Comparison of ENCODE assay signal across 16 cellular contexts in genomic region chr1:231600461-231600976, GRCh38. TPM values are rescaled to one million over a fixed set of nuclear protein-coding genes. Genes with fewer than 3 reads are reported as not detected.
DNase-seq lines count a peak whose midpoint lies in the region; ATAC-seq, FAIRE-seq and TF ChIP-seq lines count a peak whose summit lies in the region.
"Had no signal": no experiment of that assay in that cellular context is flagged by ENCODE, and none has a peak within 500 bp of the region (broad histone marks: within the 10 kb centered on the region; RNA-seq: fewer than 3 reads in every experiment).

No MANE protein-coding gene starts in this region.

- no peaks in the 10 kb centered on the region for H3K27me3 Mint-ChIP-seq in activated T-cell treated with anti-CD3 and anti-CD28 coated beads, Interleukin-2, amount 50 U/mL, for 4 hours (ENCODE audit: low read depth)

- DNase-seq in D721Med (ENCODE audit: insufficient read length, low spot score) (no peak), RPMI7951 (ENCODE audit: low read depth) (peak; percentile 72), fibroblast of the conjunctiva (ENCODE audit: low read depth) (peak; percentile 33), psoas muscle (no peak), superior temporal gyrus (ENCODE audit: extremely low spot score) (no peak), OCI-M2 (lab: John Stamatoyannopoulos, UW; ENCODE audit: unreplicated experiment) (no peak)
- no peak for DNase-seq in activated T-cell treated with anti-CD3 and anti-CD28 coated beads, Interleukin-2, amount 50 U/mL, for 4 hours
- DNase-seq: activated CD4-positive, alpha-beta T cell treated with anti-CD3 and anti-CD28 coated beads for 48 hours; activated T-cell treated with anti-CD3 and anti-CD28 coated beads, Interleukin-2, amount 50 U/mL, for 1 hour; C1 segment of cervical spinal cord; cerebellar nuclear complex; MV-4-11; NCI-H2107; SHP77 treated with DMSO at 0.1 percent for 48 hours had no signal

- no peaks in the 10 kb centered on the region for H3K36me3 ChIP-seq in psoas muscle (ENCODE audit: insufficient read depth in 1 of 2, low read depth in 1 of 2)

- intact Hi-C loops in psoas muscle (cut with DNase I), result loop anchor here in 1 of 2 donors (5.0 kb wide), 1 partner anchor 178 kb away; the partner anchor contains the start of gene EGLN1

- no peaks in the 10 kb centered on the region for H3K9me3 ChIP-seq in psoas muscle

- peak; percentile 25 for FAIRE-seq in D721Med (lab: Jason Lieb, UNC)
- FAIRE-seq: GM12891 had no signal

- H3K4me3 ChIP-seq in psoas muscle, result no peak overlapping the region

- ATAC-seq in psoas muscle (no peak), HG02885 (IDR thresholded peaks at IDR 0.05; ENCODE audit: poor library complexity, unreplicated experiment) (no peak)
- no peak for ATAC-seq in activated T-cell treated with anti-CD3 and anti-CD28 coated beads, Interleukin-2, amount 50 U/mL, for 4 hours

- H3K4me1 Mint-ChIP-seq in activated T-cell treated with anti-CD3 and anti-CD28 coated beads, Interleukin-2, amount 50 U/mL, for 4 hours (ENCODE audit: low read depth), result peaks cover 6% of the 10 kb centered on the region

- no peaks in the 10 kb centered on the region for H3K36me3 Mint-ChIP-seq in activated T-cell treated with anti-CD3 and anti-CD28 coated beads, Interleukin-2, amount 50 U/mL, for 4 hours (ENCODE audit: insufficient read depth)

- WGBS in psoas muscle, 3 donors, result 25 to 32% (median 28%) methylated on average over 7 of the region's 7 CpGs

- no peaks in the 10 kb centered on the region for H3K27me3 ChIP-seq in psoas muscle (ENCODE audit: insufficient read depth in 3 of 3, low read length in 2 of 3)

- H3K4me1 ChIP-seq in psoas muscle, result peaks cover 8% of the 10 kb centered on the region

- no peak for TF ChIP-seq CTCF in D721Med (IDR thresholded peaks at IDR 0.05; ENCODE audit: insufficient read depth, missing control alignments)
- TF ChIP-seq CTCF in psoas muscle (IDR thresholded peaks at IDR 0.05), result no peak

- H3K9me3 Mint-ChIP-seq in activated T-cell treated with anti-CD3 and anti-CD28 coated beads, Interleukin-2, amount 50 U/mL, for 4 hours, result no peaks in the 10 kb centered on the region

- H3K27ac ChIP-seq in psoas muscle, result peak overlapping the region; percentile 66

- no peak overlapping the region for H3K4me3 Mint-ChIP-seq in activated T-cell treated with anti-CD3 and anti-CD28 coated beads, Interleukin-2, amount 50 U/mL, for 4 hours

RNA-seq across cellular contexts. Expression of gene DISC1, which starts 26.1 kb away (rescaled TPM):
- 1.9 and 2.1 TPM in 2 replicates for total RNA-seq in RPMI7951 (2014; rRNA removed; shearing (Covaris generic))
- 1 to 10 TPM; 1.2 to 2.8 (median 2.1) TPM for total RNA-seq in psoas muscle
- 1 to 10 TPM in 1 of 3 donors, under 1 TPM in 2; 0.35 to 1.9 (median 0.88) TPM for polyA plus RNA-seq in psoas muscle
- total RNA-seq in activated T-cell treated with anti-CD3 and anti-CD28 coated beads, Interleukin-2, amount 50 U/mL, for 4 hours, result 1 to 10 TPM in 1 of 3 donors, under 1 TPM in 2; 0.50 to 1.1 (median 0.57) TPM

Comparison
In these comparisons a context has a peak if more than half of its experiments do, and no peak if none do; other contexts are left out.
1. DNase-seq: peak in RPMI7951 (single experiment) and fibroblast of the conjunctiva (single experiment); none in D721Med (single experiment), psoas muscle (0 of 2), superior temporal gyrus (single experiment), activated T-cell treated with anti-CD3 and anti-CD28 coated beads, Interleukin-2, amount 50 U/mL, for 4 hours (single experiment) and OCI-M2 (single experiment).